Comparison of ENCODE assay signal across 1 cellular context in genomic region chr12:108855284-108856169, GRCh38.
TF ChIP-seq lines count a peak whose summit lies in the region.

No MANE protein-coding gene starts in this region.

TF ChIP-seq in K562, 482 proteins besides CTCF, POLR2A, EP300 and RAD21 (continued from another document and continues in another):
- TF ChIP-seq CREB3 (tag; conservative IDR thresholded peaks at IDR 0.05; ENCODE audit: low read depth) (no peak), CHD1 (IDR thresholded peaks at IDR 0.05; ENCODE audit: low read length) (no peak), POLR2G (IDR thresholded peaks at IDR 0.05; ENCODE audit: low read depth, low read length) (no peak), PHB2 (IDR thresholded peaks at IDR 0.05; ENCODE audit: low read depth) (peak; percentile 87), TRIM25 (IDR thresholded peaks at IDR 0.05; ENCODE audit: borderline replicate concordance) (no peak), ZNF398 (CRISPR knock-in tag; IDR thresholded peaks at IDR 0.05) (no peak), PTBP1 (IDR thresholded peaks at IDR 0.05; ENCODE audit: low read depth, low read length) (0 out of 2 replicates have a peak, but pooled peaks have one; percentile 43), TFAM (CRISPR knock-in tag; conservative IDR thresholded peaks at IDR 0.05) (no peak), CHD2 (IDR thresholded peaks at IDR 0.05; ENCODE audit: low read depth, low read length) (no peak), ZNF311 (CRISPR knock-in tag; IDR thresholded peaks at IDR 0.05) (peak; percentile 80), JUNB (CRISPR knock-in tag; conservative IDR thresholded peaks at IDR 0.05) (no peak), BCLAF1 (IDR thresholded peaks at IDR 0.05; ENCODE audit: borderline replicate concordance in 1 of 2, control insufficient read depth in 1 of 2, low read depth in 2 of 2, low read length in 1 of 2) (no peak), ZNF785 (CRISPR knock-in tag; IDR thresholded peaks at IDR 0.05) (no peak), MIER1 (IDR thresholded peaks at IDR 0.05; ENCODE audit: low read depth) (no peak), CUX1 (CRISPR knock-in tag; IDR thresholded peaks at IDR 0.05) (peak; percentile 90), GABPB1 (CRISPR knock-in tag; IDR thresholded peaks at IDR 0.05) (no peak), ETV6 (IDR thresholded peaks at IDR 0.05; ENCODE audit: borderline replicate concordance in 1 of 2, low read depth in 2 of 2, low read length in 1 of 2) (no peak), ETV6 (CRISPR knock-in tag; IDR thresholded peaks at IDR 0.05; ENCODE audit: borderline replicate concordance) (no peak), PTTG1 (tag; IDR thresholded peaks at IDR 0.05; ENCODE audit: low read depth) (no peak), ZNF668 (CRISPR knock-in tag; IDR thresholded peaks at IDR 0.05) (no peak), ZNF639 (CRISPR knock-in tag; conservative IDR thresholded peaks at IDR 0.05 in 1 of 2, IDR thresholded peaks at IDR 0.05 in 1 of 2) (peak in 1 of 2 experiments; percentile 49; a peak in 1 of 4 replicates), ERF (CRISPR knock-in tag; IDR thresholded peaks at IDR 0.05) (no peak), NCOA2 (IDR thresholded peaks at IDR 0.05; ENCODE audit: partially characterized antibody in 2 of 2) (peak in 1 of 2 experiments; percentile 76), NFIX (CRISPR knock-in tag; IDR thresholded peaks at IDR 0.05; ENCODE audit: low read depth) (no peak), ZNF717 (CRISPR knock-in tag; IDR thresholded peaks at IDR 0.05) (no peak), ILF3 (IDR thresholded peaks at IDR 0.05; ENCODE audit: borderline replicate concordance) (no peak), OTX1 (CRISPR knock-in tag; IDR thresholded peaks at IDR 0.05) (no peak), PCBP2 (IDR thresholded peaks at IDR 0.05; ENCODE audit: low read depth, low read length, poor library complexity, severe bottlenecking) (no peak), CLOCK (CRISPR knock-in tag; IDR thresholded peaks at IDR 0.05; ENCODE audit: borderline replicate concordance) (no peak), HBP1 (CRISPR knock-in tag; IDR thresholded peaks at IDR 0.05) (0 out of 2 replicates have a peak, but pooled peaks have one; percentile 17), E2F5 (CRISPR knock-in tag; IDR thresholded peaks at IDR 0.05) (no peak), ZNF76 (CRISPR knock-in tag; IDR thresholded peaks at IDR 0.05; ENCODE audit: borderline replicate concordance) (no peak), CBFB (CRISPR knock-in tag; IDR thresholded peaks at IDR 0.05) (no peak), JUND (IDR thresholded peaks at IDR 0.05; ENCODE audit: borderline replicate concordance, low read depth, low read length) (peak; percentile 64; the same call in 1 of the 2 replicates), JUND (tag; IDR thresholded peaks at IDR 0.05; ENCODE audit: borderline replicate concordance, low read depth, low read length) (peak; percentile 32; the same call in 1 of the 3 replicates), NR4A1 (CRISPR knock-in tag; IDR thresholded peaks at IDR 0.05) (no peak), NR4A1 (tag; IDR thresholded peaks at IDR 0.05) (no peak), ZKSCAN8 (CRISPR knock-in tag; IDR thresholded peaks at IDR 0.05) (no peak), ZNF121 (CRISPR knock-in tag; conservative IDR thresholded peaks at IDR 0.05) (no peak)
